Comparison of ENCODE assay signal across 19 cellular contexts in genomic region chr11:116614306-116615210, GRCh38.
"Had no signal": no experiment of that assay in that cellular context is flagged by ENCODE, and none has a peak within 500 bp of the region (broad histone marks: within the 10 kb centered on the region; RNA-seq: fewer than 3 reads in every experiment).

No MANE protein-coding gene starts in this region.

- H3K27ac Mint-ChIP-seq: nephron had no signal

- H3K27ac ChIP-seq: epithelial cell of prostate, esophagus muscularis mucosa, gastrocnemius medialis, heart right ventricle, left ventricle myocardium inferior, suprapubic skin, tibial artery had no signal

- H3K4me1 Mint-ChIP-seq: central memory CD8-positive, alpha-beta T cell; nephron had no signal

- H3K36me3 Mint-ChIP-seq: naive B cell had no signal

- DNase-seq: effector memory CD4-positive, alpha-beta T cell; gastrocnemius medialis; heart right ventricle; hypothalamus; left ventricle myocardium inferior; mesenchymal stem cell; midbrain; naive B cell; posterior cingulate gyrus; stimulated activated CD4-positive, alpha-beta T cell treated with anti-CD3 and anti-CD28 coated beads, Interleukin-2, amount 100 ng/mL, for 48 hours; stimulated activated naive CD8-positive, alpha-beta T cell treated with anti-CD3 and anti-CD28 coated beads, Interleukin-15, Interleukin-2, amounts not matched to agents 100 U/mL and 50 U/mL, for 24 hours; tibial artery had no signal

- H3K9me3 ChIP-seq: gastrocnemius medialis, left ventricle myocardium inferior, tibial artery had no signal

- H3K36me3 ChIP-seq: esophagus muscularis mucosa, gastrocnemius medialis, heart right ventricle, left ventricle myocardium inferior, suprapubic skin, tibial artery had no signal

- H3K4me3 Mint-ChIP-seq: central memory CD8-positive, alpha-beta T cell; naive B cell; nephron had no signal

- ATAC-seq: gastrocnemius medialis; heart right ventricle; stimulated activated naive CD8-positive, alpha-beta T cell treated with anti-CD3 and anti-CD28 coated beads, Interleukin-15, Interleukin-2, amounts not matched to agents 100 U/mL and 50 U/mL, for 24 hours had no signal

- H3K4me1 ChIP-seq: esophagus muscularis mucosa, gastrocnemius medialis, heart right ventricle, left ventricle myocardium inferior, suprapubic skin, tibial artery had no signal

- H3K4me3 ChIP-seq: esophagus muscularis mucosa, gastrocnemius medialis, heart right ventricle, left ventricle myocardium inferior, lung, smooth muscle cell, suprapubic skin, tibial artery had no signal

- H3K9me3 Mint-ChIP-seq: central memory CD8-positive, alpha-beta T cell had no signal
